8 cellular contexts compared by ENCODE assay signal in the genomic region with DNA sequence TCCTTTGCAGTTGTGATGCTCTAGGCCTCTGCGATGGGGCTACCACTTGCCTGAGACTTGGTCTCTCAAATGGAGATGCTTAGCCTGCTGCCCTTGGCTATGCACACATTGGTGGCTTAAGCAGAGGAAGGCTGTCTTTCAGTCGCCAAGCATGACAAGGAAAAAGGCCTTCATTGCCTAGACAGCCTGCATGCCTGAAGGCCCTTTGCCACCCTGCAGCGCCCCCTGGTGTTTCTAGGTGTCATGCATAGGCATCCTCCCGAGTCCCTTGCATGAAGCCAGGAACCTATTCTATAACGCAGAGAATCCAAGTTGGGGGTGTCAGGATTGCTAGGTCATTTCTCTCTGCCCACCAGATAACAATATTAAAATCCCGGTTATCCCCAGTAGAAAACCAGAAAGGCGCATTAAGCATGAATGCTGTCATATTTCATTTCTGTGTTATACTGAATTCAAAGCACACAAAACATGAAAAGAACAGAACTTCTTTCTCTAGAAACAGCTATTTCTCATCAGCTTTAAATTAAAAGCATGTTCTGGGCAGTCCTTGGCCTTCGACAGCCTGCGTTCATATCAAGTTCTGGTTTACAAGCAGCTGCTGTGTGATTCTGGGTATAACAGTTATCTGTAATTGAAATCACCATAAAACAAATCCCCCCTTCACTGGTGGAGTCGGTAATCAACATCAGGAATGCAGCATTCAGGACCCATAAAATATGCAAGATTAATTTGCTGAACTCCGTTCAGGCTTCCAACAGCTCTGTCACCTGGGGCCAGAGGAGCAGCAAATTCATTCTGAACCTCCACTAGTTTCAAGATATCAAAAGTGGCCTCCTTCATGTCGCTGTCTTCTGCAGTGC. TPM values are rescaled to one million over a fixed set of nuclear protein-coding genes. Genes with fewer than 3 reads are reported as not detected.
DNase-seq lines count a peak whose midpoint lies in the region; ATAC-seq and TF ChIP-seq lines count a peak whose summit lies in the region.

No MANE protein-coding gene starts in this region.

- peak; percentile 71 for DNase-seq in Ammon's horn (ENCODE audit: low spot score)
- DNase-seq in NCI-H446 (lab: John Stamatoyannopoulos, UW) = peak; percentile 1 to 65
- peak; percentile 75 for DNase-seq in activated CD8-positive, alpha-beta T cell treated with anti-CD3 and anti-CD28 coated beads for 36 hours
- DNase-seq in fibroblast of the aortic adventitia (ENCODE audit: low read depth) = peak; percentile 55
- DNase-seq in osteocyte (ENCODE audit: extremely low spot score, unreplicated experiment) = no peak

- H3K9me3 Mint-ChIP-seq in activated CD8-positive, alpha-beta T cell treated with anti-CD3 and anti-CD28 coated beads for 36 hours = no peaks in the 10 kb centered on the region
- no peaks in the 10 kb centered on the region for H3K9me3 Mint-ChIP-seq in osteocyte (ENCODE audit: unreplicated experiment)

- no peaks in the 10 kb centered on the region for H3K27me3 Mint-ChIP-seq in activated CD8-positive, alpha-beta T cell treated with anti-CD3 and anti-CD28 coated beads for 36 hours
- H3K27me3 Mint-ChIP-seq in osteocyte (ENCODE audit: unreplicated experiment) = no peaks in the 10 kb centered on the region

- no peak overlapping the region for H3K4me3 ChIP-seq in fibroblast of the aortic adventitia (ENCODE audit: low read depth, low read length)

- CTCF ChIA-PET in activated CD8-positive, alpha-beta T cell treated with anti-CD3 and anti-CD28 coated beads for 36 hours (lab: Charles Lee) = interaction anchor here (0.7 kb wide), 1 partner anchor 175 kb away, joined by 3 read pairs; no protein-coding TSS in a partner anchor

- H3K36me3 Mint-ChIP-seq in activated CD8-positive, alpha-beta T cell treated with anti-CD3 and anti-CD28 coated beads for 36 hours (ENCODE audit: low read depth) = no peaks in the 10 kb centered on the region
- H3K36me3 Mint-ChIP-seq in osteocyte (ENCODE audit: unreplicated experiment) = no peaks in the 10 kb centered on the region

- no peaks in the 10 kb centered on the region for H3K4me1 Mint-ChIP-seq in activated CD8-positive, alpha-beta T cell treated with anti-CD3 and anti-CD28 coated beads for 36 hours (ENCODE audit: low read depth)
- no peaks in the 10 kb centered on the region for H3K4me1 Mint-ChIP-seq in osteocyte (ENCODE audit: unreplicated experiment)

- intact Hi-C loops in activated CD8-positive, alpha-beta T cell treated with anti-CD3 and anti-CD28 coated beads for 36 hours (cut with micrococcal nuclease) = loop anchor here (10.0 kb wide), 1 partner anchor 180 kb away; no protein-coding TSS in a partner anchor

- TF ChIP-seq CTCF in activated CD8-positive, alpha-beta T cell treated with anti-CD3 and anti-CD28 coated beads for 36 hours (IDR thresholded peaks at IDR 0.05) = peak; percentile 49
- TF ChIP-seq CTCF in fibroblast of the aortic adventitia (IDR thresholded peaks at IDR 0.05; ENCODE audit: insufficient read depth, low read length) (peak; percentile 81), osteocyte (IDR thresholded peaks at IDR 0.05) (peak; percentile 54)

- no peak overlapping the region for H3K4me3 Mint-ChIP-seq in activated CD8-positive, alpha-beta T cell treated with anti-CD3 and anti-CD28 coated beads for 36 hours
- H3K4me3 Mint-ChIP-seq in osteocyte (ENCODE audit: unreplicated experiment) = no peak overlapping the region

- ATAC-seq in GM18502 (IDR thresholded peaks at IDR 0.05; ENCODE audit: poor library complexity, unreplicated experiment) (peak; percentile 72), HG03066 (IDR thresholded peaks at IDR 0.05; ENCODE audit: low read depth, unreplicated experiment) (peak; percentile 60), GM19324 (IDR thresholded peaks at IDR 0.05; ENCODE audit: low FRiP score, unreplicated experiment) (no peak)
- ATAC-seq in activated CD8-positive, alpha-beta T cell treated with anti-CD3 and anti-CD28 coated beads for 36 hours = no peak

- POLR2A ChIA-PET in activated CD8-positive, alpha-beta T cell treated with anti-CD3 and anti-CD28 coated beads for 36 hours (lab: Charles Lee) = interaction anchor here (0.7 kb wide), 1 partner anchor 112 kb away, joined by 4 read pairs; no protein-coding TSS in a partner anchor

- no peak overlapping the region for H3K27ac Mint-ChIP-seq in activated CD8-positive, alpha-beta T cell treated with anti-CD3 and anti-CD28 coated beads for 36 hours
- H3K27ac Mint-ChIP-seq in osteocyte (ENCODE audit: unreplicated experiment) = no peak overlapping the region

RNA-seq across cellular contexts. Expression of a gene that starts 59.7 kb away (rescaled TPM):
- not detected for total RNA-seq in activated CD8-positive, alpha-beta T cell treated with anti-CD3 and anti-CD28 coated beads for 36 hours
- not detected in 2 replicates for total RNA-seq in fibroblast of the aortic adventitia (ENCODE audit: low replicate concordance)
- total RNA-seq in osteocyte = not detected in 2 replicates

Comparison
In these comparisons a context has a peak if more than half of its experiments do, and no peak if none do; other contexts are left out.
1. ATAC-seq: peak in GM18502 (single experiment) and HG03066 (single experiment); none in activated CD8-positive, alpha-beta T cell treated with anti-CD3 and anti-CD28 coated beads for 36 hours (single experiment) and GM19324 (single experiment).
2. Peak in every context shown above with its lines, with median percentiles within 50 percentile points of each other: CTCF ChIP-seq.